24 cellular contexts compared by ENCODE assay signal in genomic region chr20:527571-527886, GRCh38.
"Had no signal": no experiment of that assay in that cellular context is flagged by ENCODE, and none has a peak within 500 bp of the region (broad histone marks: within the 10 kb centered on the region; RNA-seq: fewer than 3 reads in every experiment).

No MANE protein-coding gene starts in this region.

- FAIRE-seq: endometrium, pancreas had no signal

- ATAC-seq: activated T-cell treated with anti-CD3 and anti-CD28 coated beads, Interleukin-2, amount 50 U/mL, for 72 hours; foreskin keratinocyte; left ventricle myocardium superior; pancreas; psoas muscle had no signal

- H3K27ac ChIP-seq: foreskin keratinocyte, hepatocyte, pancreas, psoas muscle, right atrium auricular region, thyroid gland, VCaP had no signal

- H3K27ac Mint-ChIP-seq: activated naive CD4-positive, alpha-beta T cell treated with anti-CD3 and anti-CD28 coated beads, Interleukin-2, amount 10 ng/mL, durations not matched to agents 7 days and 5 days; activated T-cell treated with anti-CD3 and anti-CD28 coated beads, Interleukin-2, amount 50 U/mL, for 72 hours; brain; dendritic cell treated with granulocyte-macrophage colony-stimulating factor and Interleukin-4, amounts not matched to agents 40 ng/mL and 50 ng/mL, for 4 days; nephron progenitor cell had no signal

- H3K27me3 Mint-ChIP-seq: activated naive CD4-positive, alpha-beta T cell treated with anti-CD3 and anti-CD28 coated beads, Interleukin-2, amount 10 ng/mL, durations not matched to agents 7 days and 5 days; dendritic cell treated with granulocyte-macrophage colony-stimulating factor and Interleukin-4, amounts not matched to agents 40 ng/mL and 50 ng/mL, for 4 days; stimulated activated naive CD8-positive, alpha-beta T cell treated with anti-CD3 and anti-CD28 coated beads, Interleukin-15, Interleukin-2, amounts not matched to agents 100 ng/mL and 50 ng/mL, for 24 hours had no signal

- H3K9me3 ChIP-seq: pancreas, psoas muscle, thyroid gland had no signal

- H3K4me3 Mint-ChIP-seq: activated naive CD4-positive, alpha-beta T cell treated with anti-CD3 and anti-CD28 coated beads, Interleukin-2, amount 10 ng/mL, durations not matched to agents 7 days and 5 days; activated T-cell treated with anti-CD3 and anti-CD28 coated beads, Interleukin-2, amount 50 U/mL, for 72 hours; brain; dendritic cell treated with granulocyte-macrophage colony-stimulating factor and Interleukin-4, amounts not matched to agents 40 ng/mL and 50 ng/mL, for 4 days; immature natural killer cell; nephron progenitor cell; stimulated activated naive CD8-positive, alpha-beta T cell treated with anti-CD3 and anti-CD28 coated beads, Interleukin-15, Interleukin-2, amounts not matched to agents 100 ng/mL and 50 ng/mL, for 24 hours had no signal

- H3K27me3 ChIP-seq: foreskin keratinocyte, hepatocyte, pancreas, right atrium auricular region, thyroid gland had no signal

- H3K4me3 ChIP-seq: hepatocyte, pancreas, psoas muscle, right atrium auricular region, thyroid gland had no signal

- DNase-seq: activated CD4-positive, CD25-positive, alpha-beta regulatory T cell treated with anti-CD3 and anti-CD28 coated beads, Interleukin-2, amount 50 U/mL, for 72 hours; activated effector memory CD4-positive, alpha-beta T cell treated with Interleukin-2 at 50 U/mL for 16 hours; activated naive CD4-positive, alpha-beta T cell treated with anti-CD3 and anti-CD28 coated beads, Interleukin-2, amount 10 ng/mL, durations not matched to agents 7 days and 5 days; activated T-cell treated with anti-CD3 and anti-CD28 coated beads, Interleukin-2, amount 50 U/mL, for 72 hours; anterior cingulate cortex; caudate nucleus; effector CD4-positive, alpha-beta T cell; foreskin keratinocyte; immature natural killer cell; kidney glomerular epithelial cell; left ventricle myocardium superior; nephron progenitor cell; pancreas; psoas muscle; stimulated activated CD4-positive, alpha-beta T cell treated with anti-CD3 and anti-CD28 coated beads, Interleukin-1b, Interleukin-23, amount 100 ng/mL, for 48 hours; substantia nigra; thyroid gland had no signal
